Comparison of ENCODE assay signal across 1 cellular context in genomic region chr7:2431260-2431867, GRCh38.
TF ChIP-seq lines count a peak whose summit lies in the region.

No MANE protein-coding gene starts in this region.

TF ChIP-seq in H1, 55 proteins besides CTCF, POLR2A, EP300 and RAD21 (continued from another document):
- TF ChIP-seq SAP30 (IDR thresholded peaks at IDR 0.05; ENCODE audit: insufficient read depth, insufficient replicate concordance, low read length) = no peak
- TF ChIP-seq KDM4A (IDR thresholded peaks at IDR 0.05; ENCODE audit: low read depth, low read length, severe bottlenecking) = no peak
- TF ChIP-seq FOSL1 (IDR thresholded peaks at IDR 0.05; ENCODE audit: insufficient read depth, low read depth, low read length) = no peak
